ENCODE assay signal across 15 cellular contexts in the genomic region with DNA sequence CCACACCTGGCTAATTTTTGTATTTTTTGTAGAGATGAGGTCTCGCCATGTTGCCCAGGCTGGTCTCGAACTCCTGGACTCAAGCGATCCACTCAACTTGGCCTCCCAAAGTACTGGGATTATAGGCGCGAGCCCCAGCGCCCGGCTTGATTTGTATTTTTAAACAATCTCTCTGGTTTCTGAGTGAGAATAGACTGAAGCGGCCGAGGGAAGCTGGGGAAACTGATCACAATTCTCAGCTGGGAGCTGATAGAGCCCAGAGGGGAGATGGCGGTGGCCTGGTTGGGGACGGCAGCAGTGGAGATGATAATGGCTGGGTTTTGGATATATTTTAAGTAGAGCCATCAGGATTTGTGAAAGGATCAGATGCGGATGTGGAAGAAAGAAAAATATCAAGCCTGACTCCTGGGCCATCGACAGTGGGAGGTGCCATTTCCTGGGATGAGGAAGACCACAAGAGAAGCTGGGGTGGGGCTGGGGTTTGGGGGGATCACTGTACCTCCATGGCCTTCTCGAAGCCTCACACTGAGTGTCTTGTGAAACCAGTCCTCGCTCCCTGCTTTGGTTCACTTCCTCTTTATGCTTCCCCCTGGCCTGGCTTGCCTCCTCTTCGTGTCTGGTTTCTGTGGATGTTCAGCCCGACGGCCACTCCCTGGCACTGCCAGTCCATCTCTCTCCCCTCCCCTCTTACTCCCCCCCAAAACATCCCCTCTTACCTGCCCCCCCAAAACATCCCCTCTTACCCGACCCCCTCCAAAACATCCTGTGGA. TPM values are rescaled to one million over a fixed set of nuclear protein-coding genes. Genes with fewer than 3 reads are reported as not detected.
DNase-seq lines count a peak whose midpoint lies in the region; ATAC-seq, FAIRE-seq and TF ChIP-seq lines count a peak whose summit lies in the region.
"Had no signal": no experiment of that assay in that cellular context is flagged by ENCODE, and none has a peak within 500 bp of the region (broad histone marks: within the 10 kb centered on the region; RNA-seq: fewer than 3 reads in every experiment).

No MANE protein-coding gene starts in this region.

- H3K4me3 Mint-ChIP-seq in glutamatergic neuron (ENCODE audit: unreplicated experiment) = no peak overlapping the region
- H3K4me3 Mint-ChIP-seq: IgD-negative memory B cell had no signal

- H3K27ac ChIP-seq in OCI-LY7 (ENCODE audit: low read depth, low read length, poor library complexity, severe bottlenecking) (no peak overlapping the region), uterus (no peak overlapping the region)
- H3K27ac ChIP-seq: dorsolateral prefrontal cortex, esophagus squamous epithelium had no signal

- H3K27me3 Mint-ChIP-seq in glutamatergic neuron (ENCODE audit: unreplicated experiment) = peaks cover 8% of the 10 kb centered on the region

- no peak overlapping the region for H3K4me2 ChIP-seq in OCI-LY7 (ENCODE audit: low read length)

- H3K36me3 ChIP-seq in OCI-LY7 (ENCODE audit: insufficient read depth, low read length) = no peaks in the 10 kb centered on the region
- H3K36me3 ChIP-seq in uterus = no peaks in the 10 kb centered on the region
- H3K36me3 ChIP-seq: esophagus squamous epithelium had no signal

- POLR2A ChIA-PET in OCI-LY7 (lab: Charles Lee) = no interaction called here

- BruUV-seq in OCI-LY7 (replicated peaks; lab: Mats Ljungman, UMichigan) = no TSS peak

- H3K4me3 ChIP-seq in OCI-LY7 (ENCODE audit: low read depth, low read length, poor library complexity, severe bottlenecking) (no peak overlapping the region), uterus (no peak overlapping the region)
- H3K4me3 ChIP-seq: dorsolateral prefrontal cortex, esophagus squamous epithelium had no signal

- CTCF ChIA-PET in OCI-LY7 (lab: Charles Lee; ENCODE audit: unreplicated experiment) = interaction anchor here (0.6 kb wide), 1 partner anchor 47 kb away, joined by 6 read pairs; no protein-coding TSS in a partner anchor

- H2AFZ ChIP-seq in OCI-LY7 (ENCODE audit: low read length) = no peak overlapping the region

- no peaks in the 10 kb centered on the region for H3K36me3 Mint-ChIP-seq in glutamatergic neuron (ENCODE audit: unreplicated experiment)
- H3K36me3 Mint-ChIP-seq: IgD-negative memory B cell had no signal

- TF ChIP-seq CTCF in OCI-LY7 (conservative IDR thresholded peaks at IDR 0.05; ENCODE audit: low read length) (no peak), glutamatergic neuron (IDR thresholded peaks at IDR 0.05; ENCODE audit: partially characterized antibody, unreplicated experiment) (no peak), uterus (IDR thresholded peaks at IDR 0.05) (no peak)

- H3K9me3 Mint-ChIP-seq in glutamatergic neuron (ENCODE audit: unreplicated experiment) = peaks cover 7% of the 10 kb centered on the region
- H3K9me3 Mint-ChIP-seq: IgD-negative memory B cell had no signal

- intact Hi-C loops in OCI-LY7 (cut with micrococcal nuclease; ENCODE audit: unreplicated experiment) (no loop called here), posterior vena cava (cut with DNase I) (loop anchor here in 1 of 2 donors (10.0 kb wide), 2 partner anchors 133 to 787 kb away; no protein-coding TSS in a partner anchor), uterus (cut with DNase I; ENCODE audit: low total_unique reads) (loop anchor here (10.0 kb wide), 1 partner anchor 223 kb away; no protein-coding TSS in a partner anchor)

- no peak for ATAC-seq in HG02938 (IDR thresholded peaks at IDR 0.05; ENCODE audit: unreplicated experiment)
- ATAC-seq in GM19328 (IDR thresholded peaks at IDR 0.05; ENCODE audit: unreplicated experiment) = no peak

- peaks cover 11% of the 10 kb centered on the region for H3K4me1 Mint-ChIP-seq in glutamatergic neuron (ENCODE audit: low read depth, unreplicated experiment)

- H3K4me1 ChIP-seq in OCI-LY7 (ENCODE audit: insufficient read depth, low read length, poor library complexity, severe bottlenecking) (peaks cover 5% of the 10 kb centered on the region), uterus (no peaks in the 10 kb centered on the region)

- H4K20me1 ChIP-seq in OCI-LY7 (ENCODE audit: insufficient read depth, low read length) = no peaks in the 10 kb centered on the region

- H3K9me2 ChIP-seq in OCI-LY7 (ENCODE audit: insufficient read depth, low read length) = no peaks in the 10 kb centered on the region

- peak overlapping the region; percentile 25 for H3K27ac Mint-ChIP-seq in glutamatergic neuron (ENCODE audit: unreplicated experiment)

- H3K9me3 ChIP-seq in OCI-LY7 (ENCODE audit: low read length) (no peaks in the 10 kb centered on the region), uterus (no peaks in the 10 kb centered on the region)
- H3K9me3 ChIP-seq: esophagus squamous epithelium had no signal

- H3K79me2 ChIP-seq in OCI-LY7 (ENCODE audit: insufficient read depth, low read depth, low read length) = no peaks in the 10 kb centered on the region

- H3K27me3 ChIP-seq in uterus = no peaks in the 10 kb centered on the region
- H3K27me3 ChIP-seq: dorsolateral prefrontal cortex had no signal

- FAIRE-seq in GM12891 (lab: Jason Lieb, UNC) = no peak
- FAIRE-seq: kidney had no signal

- DNase-seq in GM12891 (ENCODE audit: insufficient read length, low spot score) (no peak), OCI-LY7 (ENCODE audit: low spot score) (peak; percentile 28), glutamatergic neuron (no peak), posterior vena cava (ENCODE audit: low spot score) (peak; percentile 76), uterus (no peak), NCI-H1417 treated with DMSO at 0.1 percent for 48 hours (lab: John Stamatoyannopoulos, UW) (no peak)
- DNase-seq: activated naive CD4-positive, alpha-beta T cell; esophagus squamous epithelium; kidney; SW 1271 had no signal

- TF ChIP-seq POLR2A in GM12891 (IDR thresholded peaks at IDR 0.05; ENCODE audit: low read depth, low read length) = no peak
- no peak for TF ChIP-seq POLR2A in uterus (IDR thresholded peaks at IDR 0.05)

TF ChIP-seq in GM12891, 5 proteins besides CTCF, POLR2A, EP300 and RAD21:
- TF ChIP-seq SPI1 (IDR thresholded peaks at IDR 0.05; ENCODE audit: low read depth, low read length) = peak; percentile 83
- TF ChIP-seq POU2F2 (IDR thresholded peaks at IDR 0.05; ENCODE audit: low read depth, low read length) = no peak
- TF ChIP-seq POLR2AphosphoS5 (IDR thresholded peaks at IDR 0.05; ENCODE audit: low read depth, low read length) = no peak

RNA-seq across cellular contexts. Expression of gene IGLL1, which starts 51.9 kb away (rescaled TPM):
- not detected for polyA plus RNA-seq in GM12891 (2012; ENCODE audit: low read depth, missing spikeins)
- not detected in 2 replicates for total RNA-seq in OCI-LY7 (2014; rRNA removed; shearing (Covaris generic))
- total RNA-seq in OCI-LY7 (2022) (not detected in 2 replicates), glutamatergic neuron (ENCODE audit: unreplicated experiment) (not detected), posterior vena cava (not detected), uterus (under 1 TPM in 1 of 4 donors, not detected in 3; 0.48 TPM)
- total RNA-seq: esophagus squamous epithelium, kidney, pulmonary artery endothelial cell had no signal
- polyA plus RNA-seq: IgD-negative memory B cell had no signal

Comparison
In these comparisons a context has a peak if more than half of its experiments do, and no peak if none do; other contexts are left out.
1. DNase-seq: peak in OCI-LY7 (single experiment) and posterior vena cava (single experiment); none in GM12891 (single experiment), glutamatergic neuron (single experiment), uterus (0 of 2) and NCI-H1417 treated with DMSO at 0.1 percent for 48 hours (single experiment).